In genomic region chr2:30880516-30880915, GRCh38 we compare ENCODE assay signal across 8 cellular contexts.
"Had no signal": no experiment of that assay in that cellular context is flagged by ENCODE, and none has a peak within 500 bp of the region (broad histone marks: within the 10 kb centered on the region; RNA-seq: fewer than 3 reads in every experiment).

No MANE protein-coding gene starts in this region.

- H3K27ac ChIP-seq: HL-60 had no signal

- H3K9me3 Mint-ChIP-seq: IgD-negative memory B cell had no signal

- DNase-seq: IMR-90, KBM-7, KG1 had no signal

- H3K4me3 ChIP-seq: K562 had no signal

- FAIRE-seq: HepG2, HTR-8/SVneo, K562 had no signal

- H3K4me1 Mint-ChIP-seq: IgD-negative memory B cell had no signal

- H3K27ac Mint-ChIP-seq: IgD-negative memory B cell had no signal
